7 cellular contexts compared by ENCODE assay signal in genomic region chr4:89482248-89482647, GRCh38.
DNase-seq lines count a peak whose midpoint lies in the region; ATAC-seq and TF ChIP-seq lines count a peak whose summit lies in the region.

No MANE protein-coding gene starts in this region.

- H3K9me2 ChIP-seq in hepatocyte (replicated peaks; ENCODE audit: insufficient read depth): no peaks in the 10 kb centered on the region

- H3K36me3 ChIP-seq in hepatocyte (replicated peaks; ENCODE audit: insufficient read depth, low read depth): no peaks in the 10 kb centered on the region
- no peaks in the 10 kb centered on the region for H3K36me3 ChIP-seq in effector memory CD4-positive, alpha-beta T cell (ENCODE audit: control insufficient read depth, insufficient read depth, low read length)

- peak; percentile 46 for TF ChIP-seq CTCF in RWPE1 (conservative IDR thresholded peaks at IDR 0.05; ENCODE audit: low read depth)
- TF ChIP-seq CTCF in hepatocyte (IDR thresholded peaks at IDR 0.05; ENCODE audit: poor library complexity): peak; percentile 51

- peak; percentile 67 for ATAC-seq in GM19438 (IDR thresholded peaks at IDR 0.05; ENCODE audit: low read depth, unreplicated experiment)
- peak; percentile 87 for ATAC-seq in HG03460 (IDR thresholded peaks at IDR 0.05; ENCODE audit: unreplicated experiment)

- POLR2A ChIA-PET in RWPE1 (lab: Yijun Ruan, JAX; ENCODE audit: low non-redundant PET): no interaction called here

- no peak overlapping the region for H2AFZ ChIP-seq in hepatocyte

- H3K9me3 ChIP-seq in hepatocyte (ENCODE audit: low read depth): no peaks in the 10 kb centered on the region
- H3K9me3 ChIP-seq in effector memory CD4-positive, alpha-beta T cell (ENCODE audit: control insufficient read depth, low read length): no peaks in the 10 kb centered on the region

- H3K27ac ChIP-seq in RWPE1 (no peak overlapping the region), hepatocyte (no peak overlapping the region)
- no peak overlapping the region for H3K27ac ChIP-seq in effector memory CD4-positive, alpha-beta T cell (ENCODE audit: insufficient read depth, low read length, poor library complexity, severe bottlenecking)

- no peaks in the 10 kb centered on the region for H4K20me1 ChIP-seq in hepatocyte (ENCODE audit: insufficient read depth, poor library complexity, severe bottlenecking)

- no peaks in the 10 kb centered on the region for H3K79me2 ChIP-seq in hepatocyte

- no peaks in the 10 kb centered on the region for H3K27me3 ChIP-seq in hepatocyte
- H3K27me3 ChIP-seq in effector memory CD4-positive, alpha-beta T cell (replicated peaks; ENCODE audit: control insufficient read depth, insufficient read depth, low read length, poor library complexity, severe bottlenecking): no peaks in the 10 kb centered on the region

- no peak overlapping the region for H3K4me2 ChIP-seq in hepatocyte

- CTCF ChIA-PET in RWPE1 (lab: Yijun Ruan, JAX): interaction anchor here (0.5 to 0.6 kb wide), 2 partner anchors 48 to 378 kb away, joined by 3 read pairs; no protein-coding TSS in a partner anchor

- no peaks in the 10 kb centered on the region for H3K4me1 ChIP-seq in hepatocyte (ENCODE audit: insufficient read depth)
- no peaks in the 10 kb centered on the region for H3K4me1 ChIP-seq in effector memory CD4-positive, alpha-beta T cell (ENCODE audit: control insufficient read depth, insufficient read depth, low read length, poor library complexity, severe bottlenecking)

- peak; percentile 54 for DNase-seq in ELR (ENCODE audit: low read depth)
- DNase-seq in RWPE1 (ENCODE audit: low spot score): peak; percentile 41
- peak; percentile 55 for DNase-seq in hepatocyte (ENCODE audit: low spot score)
- no peak for DNase-seq in epidermal melanocyte (ENCODE audit: insufficient read length, low spot score)
- no peak for DNase-seq in effector memory CD4-positive, alpha-beta T cell

- H3K4me3 ChIP-seq in hepatocyte: no peak overlapping the region
- H3K4me3 ChIP-seq in effector memory CD4-positive, alpha-beta T cell (ENCODE audit: insufficient read depth, low read depth, low read length, poor library complexity, severe bottlenecking): no peak overlapping the region

Comparison
In these comparisons a context has a peak if more than half of its experiments do, and no peak if none do; other contexts are left out.
1. DNase-seq: peak in ELR (single experiment), RWPE1 (single experiment) and hepatocyte (single experiment); none in epidermal melanocyte (single experiment) and effector memory CD4-positive, alpha-beta T cell (0 of 3).